In the genomic region with DNA sequence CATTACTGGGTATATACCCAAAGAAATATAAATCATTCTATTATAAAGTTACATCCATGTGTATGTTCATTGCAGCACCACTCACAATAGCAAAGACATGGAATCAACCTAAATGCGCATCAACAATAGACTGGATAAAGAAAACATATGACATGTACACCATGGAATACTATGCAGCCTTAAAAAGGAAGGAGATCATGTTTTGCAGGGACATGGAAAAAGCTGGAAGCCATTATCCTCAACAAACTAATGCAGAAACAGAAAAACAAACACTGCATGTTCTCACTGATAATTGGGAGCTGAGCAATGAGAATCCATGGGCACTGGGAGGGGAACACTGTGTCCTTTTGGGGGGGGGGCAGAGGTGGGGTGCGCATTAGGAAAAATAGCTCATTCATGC, we compare ENCODE assay signal across 36 cellular contexts. TPM values are rescaled to one million over a fixed set of nuclear protein-coding genes. Genes with fewer than 3 reads are reported as not detected.
DNase-seq lines count a peak whose midpoint lies in the region; ATAC-seq, FAIRE-seq and TF ChIP-seq lines count a peak whose summit lies in the region.
"Had no signal": no experiment of that assay in that cellular context is flagged by ENCODE, and none has a peak within 500 bp of the region (broad histone marks: within the 10 kb centered on the region; RNA-seq: fewer than 3 reads in every experiment).

No MANE protein-coding gene starts in this region.

- WGBS in K562 (ENCODE audit: insufficient coverage, low coverage, missing lambda C conversion rate): 16% methylated on average over 2 of the region's 2 CpGs

- TF ChIP-seq EP300 in K562 (IDR thresholded peaks at IDR 0.05; ENCODE audit: low read length): no peak

- H3K4me3 ChIP-seq in HEK293 (ENCODE audit: low read depth, low read length) (no peak overlapping the region), K562 (no peak overlapping the region), dorsolateral prefrontal cortex (no peak overlapping the region), left ventricle myocardium inferior (no peak overlapping the region)
- H3K4me3 ChIP-seq: A549; BLaER1; BLaER1 treated with 17β-estradiol and CSF1 and Interleukin-3, amounts not matched to agents 10 nM and 100 nM had no signal

- CTCF ChIA-PET in HEK293 (lab: Yijun Ruan, JAX) (no interaction called here), K562 (lab: Yijun Ruan, JAX; ENCODE audit: low intra/inter-chr PET ratio) (no interaction called here)

- H3K36me3 ChIP-seq in HEK293 (ENCODE audit: control insufficient read depth in 2 of 2, insufficient read depth in 1 of 2, low read length in 2 of 2) (no peaks in the 10 kb centered on the region), K562 (ENCODE audit: control insufficient read depth, insufficient read depth, low read length) (no peaks in the 10 kb centered on the region), left ventricle myocardium inferior (no peaks in the 10 kb centered on the region)
- H3K36me3 ChIP-seq: BE2C; BLaER1; BLaER1 treated with 17β-estradiol and CSF1 and Interleukin-3, amounts not matched to agents 10 nM and 100 nM had no signal

- H3K9me3 ChIP-seq in HEK293 (ENCODE audit: control insufficient read depth, insufficient read depth, low read depth, low read length) (no peaks in the 10 kb centered on the region), K562 (replicated peaks; ENCODE audit: control insufficient read depth, insufficient read depth, low read depth, low read length) (no peaks in the 10 kb centered on the region; the same call in 1 of the 2 replicates), left ventricle myocardium inferior (replicated peaks) (no peaks in the 10 kb centered on the region)
- H3K9me3 ChIP-seq: A549, BE2C, Caco-2 had no signal

- H3K27ac ChIP-seq in HEK293 (ENCODE audit: extremely low read depth, low read depth, low read length): no peak overlapping the region
- no peak overlapping the region for H3K27ac ChIP-seq in K562 (ENCODE audit: extremely low read depth, low read depth, low read length)
- no peak overlapping the region for H3K27ac ChIP-seq in dorsolateral prefrontal cortex
- no peak overlapping the region for H3K27ac ChIP-seq in left ventricle myocardium inferior (replicated peaks)
- H3K27ac ChIP-seq: 22Rv1; A549; BLaER1; BLaER1 treated with 17β-estradiol and CSF1 and Interleukin-3, amounts not matched to agents 10 nM and 100 nM; C4-2B had no signal

- TF ChIP-seq RAD21 in K562 (CRISPR knock-in tag; conservative IDR thresholded peaks at IDR 0.05 in 1 of 2, IDR thresholded peaks at IDR 0.05 in 1 of 2): no peak

- no peak for FAIRE-seq in K562 (lab: Jason Lieb, UNC)
- FAIRE-seq: A204.1, A549, D721Med had no signal

- in situ Hi-C loops in K562 (cut with MboI): no loop called here

- no peak overlapping the region for H2AFZ ChIP-seq in K562 (ENCODE audit: low read depth, low read length)

- POLR2A ChIA-PET in HEK293 (lab: Yijun Ruan, JAX) (no interaction called here), K562 (lab: Yijun Ruan, JAX) (interaction anchor here (0.6 to 1.7 kb wide), 3 partner anchors 9 to 1311 kb away, joined by 3 to 6 read pairs (median 3); no protein-coding TSS in a partner anchor)

- no peaks in the 10 kb centered on the region for H3K79me2 ChIP-seq in K562 (ENCODE audit: control insufficient read depth, insufficient read depth, low read length)

- H3K27me3 ChIP-seq in K562 (ENCODE audit: control insufficient read depth in 2 of 2, insufficient read depth in 2 of 2, low read length in 2 of 2) (peaks cover 4 to 15% of the 10 kb centered on the region in 2 experiments; a peak in 3 of 5 replicates), dorsolateral prefrontal cortex (peaks cover 0 to 47% (median 0%) of the 10 kb centered on the region in 45 donors), left ventricle myocardium inferior (ENCODE audit: low read depth) (no peaks in the 10 kb centered on the region)
- H3K27me3 ChIP-seq: BE2C; BLaER1; BLaER1 treated with 17β-estradiol and CSF1 and Interleukin-3, amounts not matched to agents 10 nM and 100 nM had no signal

- DNase-seq in K562 (ENCODE audit: extremely low read depth in 1 of 4, low spot score in 3 of 4): no peak
- DNase-seq in dorsolateral prefrontal cortex: no peak
- no peak for DNase-seq in left ventricle myocardium inferior
- DNase-seq: 8988T; ACHN; AML-193; BE2C; C1 segment of cervical spinal cord; Caco-2; Calu3; CD4-positive, alpha-beta memory T cell; CD4-positive, alpha-beta T cell; CD4-positive, CD25-positive, alpha-beta regulatory T cell; CD8-positive, alpha-beta memory T cell; CD8-positive, alpha-beta T cell; COR-L47; DMS 273 treated with DMSO at 0.1 percent for 48 hours; DMS153; DMS53; DMS79; DMS79 treated with DMSO at 0.1 percent for 48 hours; DND-41; EL had no signal

- intact Hi-C loops in K562 (cut with micrococcal nuclease): no loop called here
- intact Hi-C loops in dorsolateral prefrontal cortex (cut with DNase I): no loop called here
- intact Hi-C loops in left ventricle myocardium inferior (cut with micrococcal nuclease): no loop called here

- no peak for TF ChIP-seq POLR2A in K562 (conservative IDR thresholded peaks at IDR 0.05)

- no peak overlapping the region for H3K9ac ChIP-seq in K562 (ENCODE audit: insufficient read depth in 1 of 2, low read depth in 2 of 2, low read length in 2 of 2)
- H3K9ac ChIP-seq: BLaER1; BLaER1 treated with 17β-estradiol and CSF1 and Interleukin-3, amounts not matched to agents 10 nM and 100 nM had no signal

- no peaks in the 10 kb centered on the region for H3K9me1 ChIP-seq in K562 (ENCODE audit: control insufficient read depth, insufficient read depth, low read length)

- no peaks in the 10 kb centered on the region for H4K20me1 ChIP-seq in K562 (replicated peaks; ENCODE audit: control insufficient read depth, insufficient read depth, low read length)
- H4K20me1 ChIP-seq: BLaER1; BLaER1 treated with 17β-estradiol and CSF1 and Interleukin-3, amounts not matched to agents 10 nM and 100 nM had no signal

- no peaks in the 10 kb centered on the region for H3K4me1 ChIP-seq in HEK293 (ENCODE audit: control insufficient read depth, insufficient read depth, low read length)
- H3K4me1 ChIP-seq in K562 (replicated peaks in 1 of 2; ENCODE audit: control insufficient read depth in 2 of 2, insufficient read depth in 2 of 2, low read length in 2 of 2): no peaks in the 10 kb centered on the region
- no peaks in the 10 kb centered on the region for H3K4me1 ChIP-seq in left ventricle myocardium inferior
- H3K4me1 ChIP-seq: A549; BE2C; BLaER1; BLaER1 treated with 17β-estradiol and CSF1 and Interleukin-3, amounts not matched to agents 10 nM and 100 nM; Caco-2 had no signal

- BruUV-seq in K562 (replicated peaks; lab: Mats Ljungman, UMichigan): no TSS peak

- no peak for TF ChIP-seq CTCF in HEK293 (tag by site-specific recombination; IDR thresholded peaks at IDR 0.05)
- no peak for TF ChIP-seq CTCF in K562 (IDR thresholded peaks at IDR 0.05 in 2 of 3, conservative IDR thresholded peaks at IDR 0.05 in 1 of 3; ENCODE audit: insufficient read depth in 2 of 3, low read depth in 1 of 3, low read length in 3 of 3)
- TF ChIP-seq CTCF in dorsolateral prefrontal cortex (IDR thresholded peaks at IDR 0.05 in 54 of 56, conservative IDR thresholded peaks at IDR 0.05 in 2 of 56; ENCODE audit: low read depth in 1 of 56, partially characterized antibody in 56 of 56): no peak
- no peak for TF ChIP-seq CTCF in left ventricle myocardium inferior (IDR thresholded peaks at IDR 0.05; ENCODE audit: borderline replicate concordance)

- no peak for ATAC-seq in K562
- ATAC-seq: A549; CD8-positive, alpha-beta T cell had no signal

- no peak overlapping the region for H3K4me2 ChIP-seq in K562 (ENCODE audit: insufficient read depth, low read length)
- H3K4me2 ChIP-seq: A549, BLaER1 had no signal

RNA-seq across cellular contexts. Expression of gene HLA-G, which starts 50.9 kb away (rescaled TPM):
- total RNA-seq in K562 (2011; cell fraction: chromatin; rRNA removed; ENCODE audit: low replicate concordance): not detected in 2 replicates
- not detected in 2 replicates for total RNA-seq in K562 (2011; cell fraction: nucleolus; rRNA removed)
- not detected in 2 replicates for total RNA-seq in K562 (2011; cell fraction: nucleoplasm; rRNA removed)
- total RNA-seq in K562 (2014; rRNA removed) (not detected in 2 replicates), K562 (2014; rRNA removed; fragmentation: Illumina TruSeq; extraction: Trizol) (not detected in 2 replicates), K562 (2015; rRNA removed; fragmentation: Illumina TruSeq; extraction: Trizol) (not detected in 2 replicates), K562 (2021) (not detected in 2 replicates), dorsolateral prefrontal cortex (1 to 10 TPM in 3 of 120 experiments, under 1 TPM in 9, not detected in 108; 0.44 to 1.6 (median 0.55) TPM), left ventricle myocardium inferior (not detected)
- polyA plus RNA-seq in K562 (2011; rRNA removed) (not detected in 2 replicates), K562 (2014; fragmentation: Illumina TruSeq; extraction: Trizol) (not detected in 2 replicates), K562 (2014; fragmentation: Nextera tagmentation; extraction: Ambion mirVana) (not detected), K562 (2014; rRNA removed) (0.13 TPM in 1 of 2 replicates, not detected in the other)
- polyA plus RNA-seq in K562 (2011; cell fraction: cytosol; rRNA removed): not detected in 2 replicates
- polyA plus RNA-seq in K562 (2011; cell fraction: nucleus; rRNA removed): not detected in 2 replicates
- not detected in 2 replicates for polyA plus RNA-seq in K562 (2012)
- not detected in 2 replicates for polyA minus RNA-seq in K562 (2011; rRNA and poly(A)+ RNA removed)
- polyA minus RNA-seq in K562 (2011; cell fraction: cytosol; rRNA and poly(A)+ RNA removed): not detected in 2 replicates
- not detected in 2 replicates for polyA minus RNA-seq in K562 (2011; cell fraction: nucleus; rRNA and poly(A)+ RNA removed)
- total RNA-seq: A172, A673, Caco-2, Daoy had no signal
- polyA plus RNA-seq: AG04450, BJ had no signal

RNA-seq across cellular contexts. Expression of gene HLA-F, which starts 53.5 kb away (rescaled TPM):
- total RNA-seq in K562 (2011; cell fraction: chromatin; rRNA removed; ENCODE audit: low replicate concordance): not detected in 2 replicates
- total RNA-seq in K562 (2011; cell fraction: nucleolus; rRNA removed): not detected in 2 replicates
- total RNA-seq in K562 (2011; cell fraction: nucleoplasm; rRNA removed): not detected in 2 replicates
- total RNA-seq in K562 (2014; rRNA removed) (not detected in 2 replicates), K562 (2014; rRNA removed; fragmentation: Illumina TruSeq; extraction: Trizol) (not detected in 2 replicates), K562 (2015; rRNA removed; fragmentation: Illumina TruSeq; extraction: Trizol) (not detected in 2 replicates), K562 (2021) (0.40 and 0.89 TPM in 2 replicates), dorsolateral prefrontal cortex (10 to 100 TPM in 118 of 120 experiments, 1 to 10 TPM in 2; 9.3 to 64.7 (median 26.2) TPM), left ventricle myocardium inferior (29.4 TPM)
- polyA plus RNA-seq in K562 (2011; rRNA removed) (not detected in 2 replicates), K562 (2014; fragmentation: Illumina TruSeq; extraction: Trizol) (not detected in 2 replicates), K562 (2014; fragmentation: Nextera tagmentation; extraction: Ambion mirVana) (under 1 TPM; 0.46 to 0.76 TPM), K562 (2014; rRNA removed) (0.15 TPM in 1 of 2 replicates, not detected in the other)
- polyA plus RNA-seq in K562 (2011; cell fraction: cytosol; rRNA removed): not detected in 2 replicates
- not detected in 2 replicates for polyA plus RNA-seq in K562 (2011; cell fraction: nucleus; rRNA removed)
- polyA plus RNA-seq in K562 (2012): 0.43 and 1.1 TPM in 2 replicates
- polyA minus RNA-seq in K562 (2011; rRNA and poly(A)+ RNA removed): not detected in 2 replicates
- not detected in 2 replicates for polyA minus RNA-seq in K562 (2011; cell fraction: cytosol; rRNA and poly(A)+ RNA removed)
- not detected in 2 replicates for polyA minus RNA-seq in K562 (2011; cell fraction: nucleus; rRNA and poly(A)+ RNA removed)
- total RNA-seq: A673 had no signal

Comparison
In these comparisons a context has a peak if more than half of its experiments do, and no peak if none do; other contexts are left out.
1. RNA of gene HLA-F, which starts 53.5 kb away (total RNA-seq): 29.4 TPM in left ventricle myocardium inferior (single experiment) and 9.3 to 64.7 TPM in dorsolateral prefrontal cortex; 0.40 to 0.89 TPM in K562; every median in the first group is over 4 times any median in the second.
2. Of the 44 proteins assayed by ChIP-seq in both K562 and HEK293: peak only in K562: none; only in HEK293: none; in both: ZNF146; in neither: 43.